Comparison of ENCODE assay signal across 20 cellular contexts in genomic region chr19:5696196-5697021, GRCh38. TPM values are rescaled to one million over a fixed set of nuclear protein-coding genes. Genes with fewer than 3 reads are reported as not detected.
A peak's percentile ranks its signal among the peaks of the same experiment; 100 is the strongest.
DNase-seq lines count a peak whose midpoint lies in the region; ATAC-seq and TF ChIP-seq lines count a peak whose summit lies in the region.
"Had no signal": no experiment of that assay in that cellular context is flagged by ENCODE, and none has a peak within 500 bp of the region (broad histone marks: within the 10 kb centered on the region; RNA-seq: fewer than 3 reads in every experiment).

No MANE protein-coding gene starts in this region.

- H3K27me3 Mint-ChIP-seq in glutamatergic neuron (ENCODE audit: unreplicated experiment): no peaks in the 10 kb centered on the region
- H3K27me3 Mint-ChIP-seq in stimulated activated naive B cell treated with anti-CD40 and anti-IgM and Interleukin-4, amounts not matched to agents 10 μg/mL and 1 μg/mL and 100 μg/mL, for 72 hours: no peaks in the 10 kb centered on the region
- H3K27me3 Mint-ChIP-seq: activated naive CD8-positive, alpha-beta T cell treated with anti-CD3 and anti-CD28 coated beads, Interleukin-2, amount 10 ng/mL, durations not matched to agents 7 days and 5 days had no signal

- peaks cover 7% of the 10 kb centered on the region for H3K9me3 Mint-ChIP-seq in glutamatergic neuron (ENCODE audit: unreplicated experiment)
- peaks cover 0 to 2% of the 10 kb centered on the region in 2 donors for H3K9me3 Mint-ChIP-seq in stimulated activated naive B cell treated with anti-CD40 and anti-IgM and Interleukin-4, amounts not matched to agents 10 μg/mL and 1 μg/mL and 100 μg/mL, for 72 hours
- H3K9me3 Mint-ChIP-seq: activated naive CD8-positive, alpha-beta T cell treated with anti-CD3 and anti-CD28 coated beads, Interleukin-2, amount 10 ng/mL, durations not matched to agents 7 days and 5 days had no signal

- no peak overlapping the region for H3K4me3 Mint-ChIP-seq in glutamatergic neuron (ENCODE audit: unreplicated experiment)
- no peak overlapping the region for H3K4me3 Mint-ChIP-seq in stimulated activated naive B cell treated with anti-CD40 and anti-IgM and Interleukin-4, amounts not matched to agents 10 μg/mL and 1 μg/mL and 100 μg/mL, for 72 hours
- H3K4me3 Mint-ChIP-seq: activated naive CD8-positive, alpha-beta T cell treated with anti-CD3 and anti-CD28 coated beads, Interleukin-2, amount 10 ng/mL, durations not matched to agents 7 days and 5 days had no signal

- POLR2A ChIA-PET in RWPE1 (lab: Yijun Ruan, JAX; ENCODE audit: low non-redundant PET): no interaction called here

- no peaks in the 10 kb centered on the region for H3K4me1 Mint-ChIP-seq in glutamatergic neuron (ENCODE audit: low read depth, unreplicated experiment)
- peaks cover 28 to 56% of the 10 kb centered on the region in 2 donors for H3K4me1 Mint-ChIP-seq in stimulated activated naive B cell treated with anti-CD40 and anti-IgM and Interleukin-4, amounts not matched to agents 10 μg/mL and 1 μg/mL and 100 μg/mL, for 72 hours

- TF ChIP-seq CTCF in RWPE1 (conservative IDR thresholded peaks at IDR 0.05; ENCODE audit: low read depth) (no peak), glutamatergic neuron (IDR thresholded peaks at IDR 0.05; ENCODE audit: partially characterized antibody, unreplicated experiment) (no peak)

- DNase-seq in stimulated activated CD4-positive, alpha-beta T cell treated with anti-CD3 and anti-CD28 coated beads, Interleukin-15, amount 100 ng/mL, for 24 hours: peak; percentile 27
- DNase-seq in stimulated activated CD4-positive, alpha-beta T cell treated with anti-CD3 and anti-CD28 coated beads, Interleukin-2, amount 100 ng/mL, for 48 hours: no peak
- DNase-seq in RWPE1 (ENCODE audit: low spot score): no peak
- DNase-seq in glutamatergic neuron: no peak
- no peak for DNase-seq in stimulated activated naive B cell treated with anti-CD40 and anti-IgM and Interleukin-4, amounts not matched to agents 10 μg/mL and 1 μg/mL and 100 μg/mL, for 72 hours
- DNase-seq in NCI-H510A treated with DMSO at 0.1 percent for 48 hours (lab: John Stamatoyannopoulos, UW): no peak
- no peak for DNase-seq in retina
- DNase-seq in NCI-H345 (lab: John Stamatoyannopoulos, UW): no peak
- DNase-seq: activated naive CD8-positive, alpha-beta T cell treated with anti-CD3 and anti-CD28 coated beads, Interleukin-2, amount 10 ng/mL, durations not matched to agents 7 days and 5 days; AML-193; central memory CD4-positive, alpha-beta T cell; GF-D8; NCI-H146; NCI-H510A; PC-9; SW 1271 had no signal

- CTCF ChIA-PET in RWPE1 (lab: Yijun Ruan, JAX): no interaction called here

- no peak for ATAC-seq in stimulated activated naive B cell treated with anti-CD40 and anti-IgM and Interleukin-4, amounts not matched to agents 10 μg/mL and 1 μg/mL and 100 μg/mL, for 72 hours (replicated peaks)

- peak overlapping the region; percentile 68 for H3K27ac ChIP-seq in RWPE1
- H3K27ac ChIP-seq: HL-60, PC-9, suprapubic skin had no signal

- peak overlapping the region; percentile 75 for H3K27ac Mint-ChIP-seq in glutamatergic neuron (ENCODE audit: unreplicated experiment)
- H3K27ac Mint-ChIP-seq in stimulated activated naive B cell treated with anti-CD40 and anti-IgM and Interleukin-4, amounts not matched to agents 10 μg/mL and 1 μg/mL and 100 μg/mL, for 72 hours: peak overlapping the region; percentile 81
- H3K27ac Mint-ChIP-seq: activated naive CD8-positive, alpha-beta T cell treated with anti-CD3 and anti-CD28 coated beads, Interleukin-2, amount 10 ng/mL, durations not matched to agents 7 days and 5 days had no signal

- no peaks in the 10 kb centered on the region for H3K36me3 Mint-ChIP-seq in glutamatergic neuron (ENCODE audit: unreplicated experiment)
- peaks cover 51 to 68% of the 10 kb centered on the region in 2 donors for H3K36me3 Mint-ChIP-seq in stimulated activated naive B cell treated with anti-CD40 and anti-IgM and Interleukin-4, amounts not matched to agents 10 μg/mL and 1 μg/mL and 100 μg/mL, for 72 hours

RNA-seq across cellular contexts. Expression of gene RPL36, which starts 6.3 kb away (rescaled TPM):
- total RNA-seq in glutamatergic neuron (ENCODE audit: unreplicated experiment): 514 TPM

RNA-seq across cellular contexts. Expression of gene HSD11B1L, which starts 15.6 kb away (rescaled TPM):
- 64.4 TPM for total RNA-seq in glutamatergic neuron (ENCODE audit: unreplicated experiment)

RNA-seq across cellular contexts. Expression of gene MICOS13, which starts 16.1 kb away (rescaled TPM):
- total RNA-seq in glutamatergic neuron (ENCODE audit: unreplicated experiment): 22.8 TPM

RNA-seq across cellular contexts. Expression of gene LONP1, which starts 23.5 kb away (rescaled TPM):
- total RNA-seq in glutamatergic neuron (ENCODE audit: unreplicated experiment): 98.5 TPM

RNA-seq across cellular contexts. Expression of gene CATSPERD, which starts 24.0 kb away (rescaled TPM):
- not detected for total RNA-seq in glutamatergic neuron (ENCODE audit: unreplicated experiment)
- total RNA-seq: activated CD8-positive, alpha-beta memory T cell treated with anti-CD3 and anti-CD28 coated beads for 36 hours; activated naive CD8-positive, alpha-beta T cell treated with anti-CD3 and anti-CD28 coated beads, Interleukin-2, amount 10 ng/mL, durations not matched to agents 7 days and 5 days; liver; PC-9 had no signal
